In the genomic region with DNA sequence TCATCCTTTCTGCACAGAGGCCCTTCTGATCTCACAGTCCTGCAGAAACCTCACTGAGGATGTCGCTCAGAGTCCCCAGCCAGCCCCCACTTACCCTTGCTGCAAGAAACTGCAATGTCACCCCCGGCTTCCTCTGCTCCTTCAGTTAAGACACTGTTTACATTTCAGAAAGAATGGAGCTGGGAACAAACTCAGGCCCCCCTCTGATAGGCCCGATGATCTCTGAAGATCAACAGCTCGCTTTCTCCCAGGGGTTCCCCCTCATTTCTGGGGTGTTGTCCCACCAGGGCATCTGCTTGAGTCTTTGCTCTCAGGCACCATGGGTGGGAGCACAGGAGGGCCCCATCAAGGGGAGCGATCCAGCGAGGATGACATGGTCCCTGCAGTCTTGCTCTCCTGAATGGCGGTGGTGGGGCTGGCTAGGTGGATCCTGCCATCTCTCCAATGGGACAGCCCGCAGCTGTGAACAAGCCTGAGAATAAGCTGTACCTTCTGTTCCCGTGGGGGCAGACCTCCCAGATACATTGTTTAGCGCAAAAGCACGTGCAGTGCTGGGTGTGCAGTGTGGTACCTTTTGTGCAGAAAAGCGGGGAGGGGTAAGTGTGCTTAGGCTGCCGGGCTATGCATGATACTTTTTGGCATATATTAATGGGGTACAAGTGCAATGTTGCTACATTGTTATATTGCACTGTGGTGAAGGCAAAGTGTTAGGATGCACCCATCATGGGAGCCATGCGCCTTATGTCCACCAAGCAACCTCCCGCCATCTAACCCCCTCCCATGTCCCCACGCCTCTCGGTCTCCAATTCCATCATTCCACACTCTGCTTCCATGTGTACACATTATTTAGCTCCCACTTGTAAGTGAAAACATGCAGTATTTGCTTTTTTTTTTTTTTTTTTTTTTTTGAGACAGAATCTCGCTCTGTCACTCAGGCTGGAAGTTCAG, we compare ENCODE assay signal across 1 cellular context.
TF ChIP-seq lines count a peak whose summit lies in the region.

No MANE protein-coding gene starts in this region.

TF ChIP-seq in H1, 55 proteins besides CTCF, POLR2A, EP300 and RAD21 (continued from another document):
- no peak for TF ChIP-seq GABPA (IDR thresholded peaks at IDR 0.05; ENCODE audit: borderline replicate concordance, insufficient read depth, low read length)
- no peak for TF ChIP-seq SAP30 (IDR thresholded peaks at IDR 0.05; ENCODE audit: insufficient read depth, insufficient replicate concordance, low read length)
- TF ChIP-seq BRCA1 (IDR thresholded peaks at IDR 0.05; ENCODE audit: low read depth, low read length), result no peak
- no peak for TF ChIP-seq SIX5 (IDR thresholded peaks at IDR 0.05; ENCODE audit: low read depth, low read length)
- TF ChIP-seq, protein P1, sequence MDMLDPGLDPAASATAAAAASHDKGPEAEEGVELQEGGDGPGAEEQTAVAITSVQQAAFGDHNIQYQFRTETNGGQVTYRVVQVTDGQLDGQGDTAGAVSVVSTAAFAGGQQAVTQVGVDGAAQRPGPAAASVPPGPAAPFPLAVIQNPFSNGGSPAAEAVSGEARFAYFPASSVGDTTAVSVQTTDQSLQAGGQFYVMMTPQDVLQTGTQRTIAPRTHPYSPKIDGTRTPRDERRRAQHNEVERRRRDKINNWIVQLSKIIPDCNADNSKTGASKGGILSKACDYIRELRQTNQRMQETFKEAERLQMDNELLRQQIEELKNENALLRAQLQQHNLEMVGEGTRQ (IDR thresholded peaks at IDR 0.05; ENCODE audit: low read length), result no peak
- no peak for TF ChIP-seq SIRT6 (IDR thresholded peaks at IDR 0.05; ENCODE audit: low read length)
- no peak for TF ChIP-seq POU5F1 (IDR thresholded peaks at IDR 0.05; ENCODE audit: low read depth, low read length)
- TF ChIP-seq FOSL1 (IDR thresholded peaks at IDR 0.05; ENCODE audit: insufficient read depth, low read depth, low read length), result no peak
- no peak for TF ChIP-seq PHF8 (conservative IDR thresholded peaks at IDR 0.05; ENCODE audit: low read depth, low read length)
- TF ChIP-seq, protein P2, sequence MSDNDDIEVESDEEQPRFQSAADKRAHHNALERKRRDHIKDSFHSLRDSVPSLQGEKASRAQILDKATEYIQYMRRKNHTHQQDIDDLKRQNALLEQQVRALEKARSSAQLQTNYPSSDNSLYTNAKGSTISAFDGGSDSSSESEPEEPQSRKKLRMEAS (IDR thresholded peaks at IDR 0.05), result no peak
- no peak for TF ChIP-seq RFX5 (IDR thresholded peaks at IDR 0.05; ENCODE audit: borderline replicate concordance, low read depth, low read length)
- no peak for TF ChIP-seq MAFK (IDR thresholded peaks at IDR 0.05; ENCODE audit: low read depth, low read length)
- no peak for TF ChIP-seq NRF1 (IDR thresholded peaks at IDR 0.05; ENCODE audit: low read depth, low read length)
- no peak for TF ChIP-seq TAF1 (IDR thresholded peaks at IDR 0.05; ENCODE audit: low read depth, low read length)
